In genomic region chr22:39716534-39716933, GRCh38 we compare ENCODE assay signal across 23 cellular contexts.
"Had no signal": no experiment of that assay in that cellular context is flagged by ENCODE, and none has a peak within 500 bp of the region (broad histone marks: within the 10 kb centered on the region; RNA-seq: fewer than 3 reads in every experiment).

No MANE protein-coding gene starts in this region.

- H3K4me1 ChIP-seq: gastrocnemius medialis, heart left ventricle, left ventricle myocardium inferior, prostate gland, right atrium auricular region, upper lobe of left lung had no signal

- H3K27me3 ChIP-seq: gastrocnemius medialis, hepatocyte, right atrium auricular region, upper lobe of left lung had no signal

- H3K9me3 ChIP-seq: gastrocnemius medialis, heart left ventricle, left ventricle myocardium inferior, prostate gland, right atrium auricular region, thoracic aorta, tibial nerve, upper lobe of left lung had no signal

- ATAC-seq: esophagus mucosa; gastrocnemius medialis; heart left ventricle; left colon; natural killer cell; sciatic nerve; stimulated activated effector memory CD8-positive, alpha-beta T cell treated with anti-CD3 and anti-CD28 coated beads, Interleukin-12 subunit alpha, Interleukin-12 subunit beta, amount 100 ng/mL, for 72 hours; stimulated activated naive CD8-positive, alpha-beta T cell treated with anti-CD3 and anti-CD28 coated beads, Interleukin-15, Interleukin-2, amounts not matched to agents 100 U/mL and 50 U/mL, for 24 hours had no signal

- H3K36me3 ChIP-seq: gastrocnemius medialis, heart left ventricle, left ventricle myocardium inferior, prostate gland, right atrium auricular region, thoracic aorta, tibial nerve, upper lobe of left lung had no signal

- H3K27ac ChIP-seq: epithelial cell of prostate, gastrocnemius medialis, heart left ventricle, hepatocyte, left ventricle myocardium inferior, prostate gland, right atrium auricular region, thoracic aorta, tibial nerve, upper lobe of left lung had no signal

- H3K4me3 ChIP-seq: dorsolateral prefrontal cortex, gastrocnemius medialis, heart left ventricle, hepatocyte, left ventricle myocardium inferior, lung, prostate gland, right atrium auricular region, smooth muscle cell, thoracic aorta, tibial nerve, upper lobe of left lung had no signal

- DNase-seq: effector CD4-positive, alpha-beta T cell; foreskin fibroblast; gastrocnemius medialis; heart left ventricle; left colon; left ventricle myocardium inferior; natural killer cell; stimulated activated CD4-positive, alpha-beta T cell treated with anti-CD3 and anti-CD28 coated beads, Interleukin-2, amount 100 ng/mL, for 24 hours; stimulated activated CD4-positive, alpha-beta T cell treated with anti-CD3 and anti-CD28 coated beads, Interleukin-4, amount 100 ng/mL, for 24 hours; stimulated activated naive CD8-positive, alpha-beta T cell treated with anti-CD3 and anti-CD28 coated beads, Interleukin-15, Interleukin-2, amounts not matched to agents 100 U/mL and 50 U/mL, for 24 hours; upper lobe of left lung had no signal
